1 cellular context compared by ENCODE assay signal in the genomic region with DNA sequence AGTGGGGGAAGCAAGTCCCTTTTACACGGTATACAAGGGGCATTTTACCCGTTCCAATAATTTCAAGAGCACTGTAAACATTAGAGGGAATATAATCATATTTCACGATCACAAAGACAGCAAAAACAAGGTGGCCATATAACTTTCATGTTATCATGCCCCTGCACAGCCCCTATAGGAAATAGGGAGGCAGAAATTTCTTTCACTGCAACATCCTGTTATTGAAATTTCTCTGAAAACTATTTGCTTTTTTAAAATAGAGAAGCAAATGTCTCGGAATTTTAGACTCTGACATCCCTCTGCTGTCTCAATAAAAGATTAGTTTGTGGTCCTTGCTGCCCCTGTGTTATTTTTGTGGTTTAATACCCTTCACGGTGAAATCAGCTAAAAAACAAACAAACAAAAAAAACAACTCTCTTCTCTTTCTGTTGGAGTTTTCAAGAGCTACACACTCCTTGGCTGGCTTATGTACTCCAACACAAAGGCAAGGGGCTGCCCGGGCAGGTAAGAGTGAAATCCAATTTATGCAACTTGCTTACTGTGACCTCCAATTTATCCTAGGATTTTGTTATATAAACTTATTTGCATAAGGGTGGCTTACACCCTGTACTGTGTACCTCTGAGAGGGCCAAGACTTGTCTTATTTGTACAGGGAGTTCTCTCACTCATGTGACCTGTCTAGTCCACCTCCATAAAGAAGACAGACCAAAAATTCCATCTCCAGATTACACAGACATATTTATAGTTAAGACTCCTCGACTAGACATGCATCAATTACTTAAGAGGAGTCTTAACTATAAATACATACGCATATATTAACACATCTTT.
TF ChIP-seq lines count a peak whose summit lies in the region.

No MANE protein-coding gene starts in this region.

TF ChIP-seq in GM12878, 131 proteins besides CTCF, POLR2A, EP300 and RAD21 (continued from another document):
- TF ChIP-seq, protein P1, sequence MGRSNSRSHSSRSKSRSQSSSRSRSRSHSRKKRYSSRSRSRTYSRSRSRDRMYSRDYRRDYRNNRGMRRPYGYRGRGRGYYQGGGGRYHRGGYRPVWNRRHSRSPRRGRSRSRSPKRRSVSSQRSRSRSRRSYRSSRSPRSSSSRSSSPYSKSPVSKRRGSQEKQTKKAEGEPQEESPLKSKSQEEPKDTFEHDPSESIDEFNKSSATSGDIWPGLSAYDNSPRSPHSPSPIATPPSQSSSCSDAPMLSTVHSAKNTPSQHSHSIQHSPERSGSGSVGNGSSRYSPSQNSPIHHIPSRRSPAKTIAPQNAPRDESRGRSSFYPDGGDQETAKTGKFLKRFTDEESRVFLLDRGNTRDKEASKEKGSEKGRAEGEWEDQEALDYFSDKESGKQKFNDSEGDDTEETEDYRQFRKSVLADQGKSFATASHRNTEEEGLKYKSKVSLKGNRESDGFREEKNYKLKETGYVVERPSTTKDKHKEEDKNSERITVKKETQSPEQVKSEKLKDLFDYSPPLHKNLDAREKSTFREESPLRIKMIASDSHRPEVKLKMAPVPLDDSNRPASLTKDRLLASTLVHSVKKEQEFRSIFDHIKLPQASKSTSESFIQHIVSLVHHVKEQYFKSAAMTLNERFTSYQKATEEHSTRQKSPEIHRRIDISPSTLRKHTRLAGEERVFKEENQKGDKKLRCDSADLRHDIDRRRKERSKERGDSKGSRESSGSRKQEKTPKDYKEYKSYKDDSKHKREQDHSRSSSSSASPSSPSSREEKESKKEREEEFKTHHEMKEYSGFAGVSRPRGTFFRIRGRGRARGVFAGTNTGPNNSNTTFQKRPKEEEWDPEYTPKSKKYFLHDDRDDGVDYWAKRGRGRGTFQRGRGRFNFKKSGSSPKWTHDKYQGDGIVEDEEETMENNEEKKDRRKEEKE (IDR thresholded peaks at IDR 0.05), result no peak
- TF ChIP-seq RUNX3 (IDR thresholded peaks at IDR 0.05; ENCODE audit: low read length), result no peak
- TF ChIP-seq BRCA1 (IDR thresholded peaks at IDR 0.05; ENCODE audit: low read depth, low read length), result no peak
- no peak for TF ChIP-seq SREBF1 (IDR thresholded peaks at IDR 0.05; ENCODE audit: low read length)
- TF ChIP-seq ZNF384 (IDR thresholded peaks at IDR 0.05; ENCODE audit: borderline replicate concordance, low read depth, low read length), result no peak
- TF ChIP-seq KLF5 (IDR thresholded peaks at IDR 0.05; ENCODE audit: partially characterized antibody), result no peak
- no peak for TF ChIP-seq GABPA (IDR thresholded peaks at IDR 0.05; ENCODE audit: low read depth)
- TF ChIP-seq HDAC6 (IDR thresholded peaks at IDR 0.05; ENCODE audit: unreplicated experiment), result no peak
- TF ChIP-seq SMAD5 (IDR thresholded peaks at IDR 0.05; ENCODE audit: low read depth), result no peak
- TF ChIP-seq, protein P2, sequence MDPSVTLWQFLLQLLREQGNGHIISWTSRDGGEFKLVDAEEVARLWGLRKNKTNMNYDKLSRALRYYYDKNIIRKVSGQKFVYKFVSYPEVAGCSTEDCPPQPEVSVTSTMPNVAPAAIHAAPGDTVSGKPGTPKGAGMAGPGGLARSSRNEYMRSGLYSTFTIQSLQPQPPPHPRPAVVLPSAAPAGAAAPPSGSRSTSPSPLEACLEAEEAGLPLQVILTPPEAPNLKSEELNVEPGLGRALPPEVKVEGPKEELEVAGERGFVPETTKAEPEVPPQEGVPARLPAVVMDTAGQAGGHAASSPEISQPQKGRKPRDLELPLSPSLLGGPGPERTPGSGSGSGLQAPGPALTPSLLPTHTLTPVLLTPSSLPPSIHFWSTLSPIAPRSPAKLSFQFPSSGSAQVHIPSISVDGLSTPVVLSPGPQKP (IDR thresholded peaks at IDR 0.05; ENCODE audit: low read depth, low read length), result no peak
- TF ChIP-seq, protein P3, sequence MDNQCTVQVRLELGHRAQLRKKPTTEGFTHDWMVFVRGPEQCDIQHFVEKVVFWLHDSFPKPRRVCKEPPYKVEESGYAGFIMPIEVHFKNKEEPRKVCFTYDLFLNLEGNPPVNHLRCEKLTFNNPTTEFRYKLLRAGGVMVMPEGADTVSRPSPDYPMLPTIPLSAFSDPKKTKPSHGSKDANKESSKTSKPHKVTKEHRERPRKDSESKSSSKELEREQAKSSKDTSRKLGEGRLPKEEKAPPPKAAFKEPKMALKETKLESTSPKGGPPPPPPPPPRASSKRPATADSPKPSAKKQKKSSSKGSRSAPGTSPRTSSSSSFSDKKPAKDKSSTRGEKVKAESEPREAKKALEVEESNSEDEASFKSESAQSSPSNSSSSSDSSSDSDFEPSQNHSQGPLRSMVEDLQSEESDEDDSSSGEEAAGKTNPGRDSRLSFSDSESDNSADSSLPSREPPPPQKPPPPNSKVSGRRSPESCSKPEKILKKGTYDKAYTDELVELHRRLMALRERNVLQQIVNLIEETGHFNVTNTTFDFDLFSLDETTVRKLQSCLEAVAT (IDR thresholded peaks at IDR 0.05), result no peak
- no peak for TF ChIP-seq POU2F2 (IDR thresholded peaks at IDR 0.05; ENCODE audit: borderline replicate concordance, low read depth, low read length)
- TF ChIP-seq PAX5 (IDR thresholded peaks at IDR 0.05; ENCODE audit: borderline replicate concordance, low read depth, low read length), result no peak
- no peak for TF ChIP-seq SREBF2 (IDR thresholded peaks at IDR 0.05; ENCODE audit: low read length)
